In the genomic region with DNA sequence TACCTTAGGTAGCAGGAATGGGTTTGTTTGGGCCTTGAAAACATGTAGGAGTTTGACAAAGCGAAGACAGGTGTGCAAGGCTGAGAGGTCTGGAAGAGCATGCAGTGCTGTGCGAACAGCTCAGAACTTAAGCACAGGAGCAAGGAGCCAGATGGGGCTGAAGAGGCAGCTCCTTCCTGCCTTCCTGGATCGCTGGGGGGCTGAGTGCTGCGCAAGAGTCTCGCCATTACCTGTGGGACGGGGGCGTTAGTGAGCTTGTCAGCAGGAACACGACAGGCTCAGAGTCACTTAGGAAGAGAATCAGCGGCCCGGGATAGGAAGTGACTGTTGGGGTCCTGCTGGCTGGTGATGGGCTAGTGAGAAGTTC, we compare ENCODE assay signal across 8 cellular contexts. TPM values are rescaled to one million over a fixed set of nuclear protein-coding genes. Genes with fewer than 3 reads are reported as not detected.
DNase-seq lines count a peak whose midpoint lies in the region; TF ChIP-seq lines count a peak whose summit lies in the region.

No MANE protein-coding gene starts in this region.

- peaks cover 17% of the 10 kb centered on the region for H3K4me1 ChIP-seq in testis

- peak overlapping the region; percentile 93 for H3K4me3 ChIP-seq in GM12864 (ENCODE audit: low read depth, low read length)
- H3K4me3 ChIP-seq in HL-60 (replicated peaks; ENCODE audit: insufficient read depth, low read length) = peak overlapping the region; percentile 85
- H3K4me3 ChIP-seq in astrocyte of the spinal cord (ENCODE audit: low read depth, low read length) = peak overlapping the region; percentile 93
- peak overlapping the region; percentile 68 to 85 for H3K4me3 ChIP-seq in testis

- no peak for TF ChIP-seq POLR2A in testis (IDR thresholded peaks at IDR 0.05)

- H3K27ac ChIP-seq in HL-60 (replicated peaks) (peak overlapping the region; percentile 95), layer of hippocampus (ENCODE audit: low read depth, low read length) (peak overlapping the region; percentile 59), testis (peak overlapping the region; percentile 14 to 75)

- 3 to 9% methylated on average over 10 of the region's 10 CpGs for WGBS in testis, 2 donors

- in situ Hi-C loops in astrocyte of the spinal cord (cut with HindIII; ENCODE audit: low sequenced_read_pairs) = no loop called here
- in situ Hi-C loops in GM13976 (cut with MboI; ENCODE audit: low sequenced_read_pairs, unreplicated experiment) = loop anchor here (25.0 kb wide), 1 partner anchor 636 kb away; no protein-coding TSS in a partner anchor

- H3K27me3 ChIP-seq in HL-60 (ENCODE audit: insufficient read depth, poor library complexity, severe bottlenecking) (no peaks in the 10 kb centered on the region), layer of hippocampus (ENCODE audit: control insufficient read depth, insufficient read depth, low read length) (no peaks in the 10 kb centered on the region), testis (no peaks in the 10 kb centered on the region)

- no peak for TF ChIP-seq CTCF in GM12864 (IDR thresholded peaks at IDR 0.05; ENCODE audit: low read depth, low read length, missing control alignments)
- TF ChIP-seq CTCF in HL-60 (IDR thresholded peaks at IDR 0.05; ENCODE audit: insufficient read depth, low read length) = no peak
- no peak for TF ChIP-seq CTCF in astrocyte of the spinal cord (IDR thresholded peaks at IDR 0.05; ENCODE audit: low read depth, low read length)
- TF ChIP-seq CTCF in testis (IDR thresholded peaks at IDR 0.05) = no peak
- no peak for TF ChIP-seq CTCF in GM13976 (IDR thresholded peaks at IDR 0.05; ENCODE audit: borderline replicate concordance, control extremely low read depth, extremely low read depth, insufficient read depth, missing control alignments)

- intact Hi-C loops in testis (cut with DNase I; ENCODE audit: low total_unique reads) = no loop called here

- no peaks in the 10 kb centered on the region for H3K9me3 ChIP-seq in testis

- no peaks in the 10 kb centered on the region for H3K36me3 ChIP-seq in testis (ENCODE audit: low read depth, missing control alignments)

- DNase-seq in GM12864 (ENCODE audit: low read depth) = no peak
- DNase-seq in HL-60 (ENCODE audit: low read depth in 1 of 2, low spot score in 1 of 2) = no peak
- DNase-seq in astrocyte of the spinal cord (ENCODE audit: low read depth, low spot score) = no peak
- peak; percentile 25 for DNase-seq in testis
- no peak for DNase-seq in NCI-H446 treated with DMSO at 0.1 percent for 48 hours (lab: John Stamatoyannopoulos, UW)
- no peak for DNase-seq in GM13976 (ENCODE audit: low spot score)
- no peak for DNase-seq in GM19240 (ENCODE audit: insufficient read length, low spot score)

RNA-seq across cellular contexts. Expression of gene MRM1, which starts 0.5 kb away (rescaled TPM):
- 1 to 10 TPM; 7.6 to 8.1 TPM for total RNA-seq in testis
- polyA plus RNA-seq in testis (ENCODE audit: insufficient read depth, low read depth, low replicate concordance) = 4.4 TPM

RNA-seq across cellular contexts. Expression of gene DHRS11, which starts 9.2 kb away (rescaled TPM):
- 10 to 100 TPM; 13.9 to 17.6 TPM for total RNA-seq in testis
- 38.3 TPM for polyA plus RNA-seq in testis (ENCODE audit: insufficient read depth, low read depth, low replicate concordance)

RNA-seq across cellular contexts. Expression of gene GGNBP2, which starts 56.2 kb away (rescaled TPM):
- 100 to 1,000 TPM; 104 to 118 TPM for total RNA-seq in testis
- polyA plus RNA-seq in testis (ENCODE audit: insufficient read depth, low read depth, low replicate concordance) = 144 TPM

Comparison
In these comparisons a context has a peak if more than half of its experiments do, and no peak if none do; other contexts are left out.
1. H3K27ac ChIP-seq: peak in every context shown above with its lines; median percentile 95 in HL-60; 59 in layer of hippocampus; 44 in testis.